Comparison of ENCODE assay signal across 1 cellular context in the genomic region with DNA sequence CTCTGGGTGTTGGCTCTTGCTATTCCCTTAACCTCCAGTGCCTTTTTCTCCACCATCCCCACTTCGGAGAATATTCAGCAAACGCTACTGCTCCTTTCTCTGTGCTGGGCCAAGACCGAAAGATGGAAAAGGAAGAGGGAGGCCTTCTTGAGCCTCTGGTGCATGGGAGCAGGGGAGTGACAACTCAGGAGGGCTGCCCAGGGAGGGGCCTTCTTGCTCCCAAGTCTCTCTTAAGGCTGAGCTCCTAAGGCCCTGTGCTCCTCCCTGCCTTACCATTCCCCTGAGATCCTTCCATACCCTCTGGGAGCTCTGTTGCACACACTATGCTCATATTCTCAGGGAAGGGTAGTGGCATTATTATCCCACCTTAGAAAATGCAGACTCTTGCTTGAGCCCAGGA.
TF ChIP-seq lines count a peak whose summit lies in the region.

No MANE protein-coding gene starts in this region.

TF ChIP-seq in GM12878, 131 proteins besides CTCF, POLR2A, EP300 and RAD21:
- TF ChIP-seq TBL1XR1 (IDR thresholded peaks at IDR 0.05; ENCODE audit: low read depth, low read length) (no peak), MYC (IDR thresholded peaks at IDR 0.05; ENCODE audit: insufficient read depth, insufficient read length, insufficient replicate concordance, low read length, severe bottlenecking) (no peak), TCF7 (IDR thresholded peaks at IDR 0.05; ENCODE audit: borderline replicate concordance) (no peak), USF2 (IDR thresholded peaks at IDR 0.05; ENCODE audit: borderline replicate concordance, low read depth, low read length) (no peak), IRF4 (IDR thresholded peaks at IDR 0.05; ENCODE audit: low read depth, low read length) (no peak), ZNF687 (IDR thresholded peaks at IDR 0.05) (no peak), STAT3 (IDR thresholded peaks at IDR 0.05; ENCODE audit: low read depth, low read length) (no peak), ZBTB33 (IDR thresholded peaks at IDR 0.05) (no peak), MTA2 (IDR thresholded peaks at IDR 0.05; ENCODE audit: low read depth) (no peak), YY1 (IDR thresholded peaks at IDR 0.05; ENCODE audit: low read depth, low read length) (no peak), PAX8 (IDR thresholded peaks at IDR 0.05) (no peak), IRF3 (IDR thresholded peaks at IDR 0.05) (no peak), CREB1 (IDR thresholded peaks at IDR 0.05; ENCODE audit: low read depth) (no peak), SP1 (IDR thresholded peaks at IDR 0.05; ENCODE audit: low read depth, low read length) (no peak), NR2C1 (IDR thresholded peaks at IDR 0.05) (no peak), RBBP5 (conservative IDR thresholded peaks at IDR 0.05) (no peak)
